Comparison of ENCODE assay signal across 10 cellular contexts in genomic region chr18:21163647-21164625, GRCh38. TPM values are rescaled to one million over a fixed set of nuclear protein-coding genes. Genes with fewer than 3 reads are reported as not detected.
DNase-seq lines count a peak whose midpoint lies in the region; ATAC-seq and TF ChIP-seq lines count a peak whose summit lies in the region.
"Had no signal": no experiment of that assay in that cellular context is flagged by ENCODE, and none has a peak within 500 bp of the region (broad histone marks: within the 10 kb centered on the region; RNA-seq: fewer than 3 reads in every experiment).

No MANE protein-coding gene starts in this region.

- H3K27ac ChIP-seq in PC-3 (ENCODE audit: low read length) (peak overlapping the region; percentile 87), neutrophil (peak overlapping the region; percentile 88)

- H3K9me3 ChIP-seq in PC-3 (ENCODE audit: low read length) (no peaks in the 10 kb centered on the region), neutrophil (no peaks in the 10 kb centered on the region)

- peaks cover 37% of the 10 kb centered on the region for H3K4me1 ChIP-seq in PC-3 (ENCODE audit: insufficient read depth, low read length)
- peaks cover 32 to 35% of the 10 kb centered on the region in 2 experiments for H3K4me1 ChIP-seq in neutrophil (ENCODE audit: control insufficient read depth in 1 of 2, insufficient read depth in 1 of 2, low read depth in 1 of 2, low read length in 1 of 2)

- peak overlapping the region; percentile 43 for H3K9ac ChIP-seq in PC-3 (ENCODE audit: low read length)

- no peaks in the 10 kb centered on the region for H3K9me2 ChIP-seq in PC-3 (replicated peaks; ENCODE audit: low read length)

- H3F3A ChIP-seq in PC-3 (ENCODE audit: low read length, unreplicated experiment) = peaks cover 7% of the 10 kb centered on the region

- TF ChIP-seq CTCF in PC-3 (conservative IDR thresholded peaks at IDR 0.05; ENCODE audit: low read depth, low read length) (no peak), neutrophil (IDR thresholded peaks at IDR 0.05) (no peak)

- POLR2A ChIA-PET in PC-3 (lab: Charles Lee; ENCODE audit: unreplicated experiment) (no interaction called here), HEK293T (lab: Yijun Ruan, JAX) (no interaction called here)

- DNase-seq in EH (ENCODE audit: low read depth) = peak; percentile 91
- DNase-seq in PC-3 = peak; percentile 90
- no peak for DNase-seq in middle frontal gyrus (ENCODE audit: extremely low spot score, low spot score)
- no peak for DNase-seq in GM19240 (ENCODE audit: insufficient read length, low spot score)
- DNase-seq in HEK293T (ENCODE audit: extremely low spot score) = no peak
- DNase-seq: naive thymus-derived CD8-positive, alpha-beta T cell; substantia nigra had no signal

- H3K27me3 ChIP-seq in PC-3 (ENCODE audit: low read length) = no peaks in the 10 kb centered on the region
- H3K27me3 ChIP-seq in neutrophil = no peaks in the 10 kb centered on the region

- H3K36me3 ChIP-seq in PC-3 (ENCODE audit: low read depth, low read length) (no peaks in the 10 kb centered on the region), neutrophil (no peaks in the 10 kb centered on the region)

- peak overlapping the region; percentile 77 for H2AFZ ChIP-seq in PC-3 (ENCODE audit: low read length)

- no peaks in the 10 kb centered on the region for H3K79me2 ChIP-seq in PC-3 (ENCODE audit: low read length)

- ATAC-seq in PC-3 (peak; percentile 77), esophagus mucosa (peak; percentile 55), GM19351 (IDR thresholded peaks at IDR 0.05; ENCODE audit: unreplicated experiment) (no peak)
- ATAC-seq: naive thymus-derived CD8-positive, alpha-beta T cell had no signal

- H3K4me2 ChIP-seq in PC-3 (ENCODE audit: low read length) = peak overlapping the region; percentile 82

- H3K4me3 ChIP-seq in PC-3 (ENCODE audit: low read length) = peak overlapping the region; percentile 50
- H3K4me3 ChIP-seq in neutrophil (ENCODE audit: low read depth in 1 of 2, low read length in 1 of 2) = peak overlapping the region; percentile 39

- CTCF ChIA-PET in PC-3 (lab: Charles Lee) (interaction anchor here (0.6 kb wide), 2 partner anchors 195 to 437 kb away, joined by 3 to 4 read pairs; partner anchors contain the start of gene ESCO1), HEK293T (lab: Yijun Ruan, JAX) (interaction anchor here (0.6 kb wide), 1 partner anchor 37 kb away, joined by 3 read pairs; no protein-coding TSS in a partner anchor)

- no peaks in the 10 kb centered on the region for H4K20me1 ChIP-seq in PC-3 (ENCODE audit: low read length)

- no TSS peak for BruUV-seq in PC-3 (replicated peaks; lab: Mats Ljungman, UMichigan)

- intact Hi-C loops in PC-3 (cut with micrococcal nuclease) = no loop called here

TF ChIP-seq in HEK293T, 16 proteins besides CTCF, POLR2A, EP300 and RAD21:
- TF ChIP-seq NFRKB (IDR thresholded peaks at IDR 0.05) (no peak), FOXK2 (IDR thresholded peaks at IDR 0.05) (no peak), PKNOX1 (IDR thresholded peaks at IDR 0.05) (no peak), FOXM1 (IDR thresholded peaks at IDR 0.05; ENCODE audit: borderline replicate concordance) (no peak)

RNA-seq across cellular contexts. Expression of gene ROCK1, which starts 52.3 kb away (rescaled TPM):
- total RNA-seq in PC-3 (2014; rRNA removed) = 22.2 and 37.0 TPM in 2 replicates
- 16.8 TPM for total RNA-seq in esophagus mucosa

Comparison
In these comparisons a context has a peak if more than half of its experiments do, and no peak if none do; other contexts are left out.
1. DNase-seq: peak in EH (single experiment) and PC-3 (single experiment); none in middle frontal gyrus (single experiment), GM19240 (single experiment) and HEK293T (single experiment).